Comparison of ENCODE assay signal across 24 cellular contexts in the genomic region with DNA sequence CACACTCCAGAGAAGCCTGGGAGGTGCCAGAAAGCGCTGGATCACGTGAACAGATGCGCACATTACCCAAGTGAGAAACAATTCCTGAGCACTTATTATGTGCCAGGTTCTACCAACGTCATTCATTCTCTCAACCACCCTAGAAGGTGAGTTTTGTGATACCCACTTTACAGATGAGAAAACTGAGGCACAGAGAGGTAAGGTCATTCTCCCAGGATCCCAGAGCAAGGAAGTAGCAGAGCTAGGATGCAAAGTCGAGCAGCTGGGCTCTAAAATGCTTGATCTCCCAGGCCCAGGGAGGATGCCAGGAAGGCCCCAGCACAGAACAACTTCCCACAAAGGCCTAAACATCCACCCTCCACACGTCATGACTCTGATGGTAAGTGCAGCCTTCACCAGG.
DNase-seq lines count a peak whose midpoint lies in the region; ATAC-seq, FAIRE-seq and TF ChIP-seq lines count a peak whose summit lies in the region.
"Had no signal": no experiment of that assay in that cellular context is flagged by ENCODE, and none has a peak within 500 bp of the region (broad histone marks: within the 10 kb centered on the region; RNA-seq: fewer than 3 reads in every experiment).

No MANE protein-coding gene starts in this region.

- H3K23ac ChIP-seq in neuronal stem cell (ENCODE audit: low read depth, low read length, poor library complexity) = no peak overlapping the region

- H3K14ac ChIP-seq in neuronal stem cell (ENCODE audit: low read length) = no peak overlapping the region

- in situ Hi-C loops in K562 (cut with MboI) = no loop called here

- no peak overlapping the region for H3K9ac ChIP-seq in K562 (ENCODE audit: insufficient read depth in 1 of 2, low read depth in 2 of 2, low read length in 2 of 2)
- peak overlapping the region; percentile 25 for H3K9ac ChIP-seq in neuronal stem cell (ENCODE audit: low read depth, low read length, poor library complexity)
- H3K9ac ChIP-seq: GM23248 had no signal

- H3K4me3 ChIP-seq in K562 = no peak overlapping the region
- H3K4me3 ChIP-seq in neuronal stem cell (ENCODE audit: low read length in 2 of 2) = no peak overlapping the region
- no peak overlapping the region for H3K4me3 ChIP-seq in tibial artery
- H3K4me3 ChIP-seq: GM23248, MG63, SJSA1 had no signal

- H3K36me3 Mint-ChIP-seq in activated naive CD4-positive, alpha-beta T cell treated with anti-CD3 and anti-CD28 coated beads, Interleukin-2, amount 10 ng/mL, durations not matched to agents 7 days and 5 days = peaks cover 54% of the 10 kb centered on the region
- H3K36me3 Mint-ChIP-seq in activated T-helper 17 cell treated with anti-CD3 and anti-CD28 coated beads, Interleukin-2, amount 50 U/mL, for 72 hours (ENCODE audit: low read depth) = peaks cover 92% of the 10 kb centered on the region

- TF ChIP-seq RAD21 in K562 (CRISPR knock-in tag; conservative IDR thresholded peaks at IDR 0.05 in 1 of 2, IDR thresholded peaks at IDR 0.05 in 1 of 2) = no peak

- POLR2A ChIA-PET in K562 (lab: Yijun Ruan, JAX) = no interaction called here

- no peak overlapping the region for H2AK5ac ChIP-seq in neuronal stem cell (ENCODE audit: low read depth, low read length)

- TF ChIP-seq EP300 in K562 (IDR thresholded peaks at IDR 0.05; ENCODE audit: low read length) = no peak

- no peak for TF ChIP-seq POLR2A in K562 (conservative IDR thresholded peaks at IDR 0.05)

- H3K4me1 ChIP-seq in K562 (replicated peaks in 1 of 2; ENCODE audit: control insufficient read depth in 2 of 2, insufficient read depth in 2 of 2, low read length in 2 of 2) = peaks cover 0 to 2% of the 10 kb centered on the region in 2 experiments; a peak in 1 of 5 replicates
- peaks cover 3 to 4% of the 10 kb centered on the region in 2 donors for H3K4me1 ChIP-seq in neuronal stem cell (ENCODE audit: control insufficient read depth in 2 of 2, insufficient read depth in 1 of 2, low read depth in 1 of 2, low read length in 2 of 2)
- H3K4me1 ChIP-seq in tibial artery = peaks cover 0 to 16% (median 11%) of the 10 kb centered on the region in 4 donors
- H3K4me1 ChIP-seq: SJSA1 had no signal

- H3K4me2 ChIP-seq in K562 (ENCODE audit: insufficient read depth, low read length) = no peak overlapping the region
- H3K4me2 ChIP-seq in neuronal stem cell (ENCODE audit: insufficient read depth, low read length, poor library complexity, severe bottlenecking) = no peak overlapping the region

- peak overlapping the region; percentile 46 for H3K27ac Mint-ChIP-seq in activated naive CD4-positive, alpha-beta T cell treated with anti-CD3 and anti-CD28 coated beads, Interleukin-2, amount 10 ng/mL, durations not matched to agents 7 days and 5 days
- H3K27ac Mint-ChIP-seq in activated T-helper 17 cell treated with anti-CD3 and anti-CD28 coated beads, Interleukin-2, amount 50 U/mL, for 72 hours = peak overlapping the region; percentile 71
- H3K27ac Mint-ChIP-seq: H9 had no signal

- H2BK5ac ChIP-seq in neuronal stem cell (ENCODE audit: low read length) = no peak overlapping the region

- no peak for ATAC-seq in activated T-helper 17 cell treated with anti-CD3 and anti-CD28 coated beads, Interleukin-2, amount 50 U/mL, for 72 hours (replicated peaks)
- no peak for ATAC-seq in K562

- H3K27me3 ChIP-seq in K562 (ENCODE audit: control insufficient read depth in 2 of 2, insufficient read depth in 2 of 2, low read length in 2 of 2) = no peaks in the 10 kb centered on the region
- H3K27me3 ChIP-seq in neuronal stem cell (ENCODE audit: control insufficient read depth in 3 of 3, insufficient read depth in 3 of 3, low read depth in 1 of 3, low read length in 3 of 3) = peaks cover 0 to 4% (median 0%) of the 10 kb centered on the region in 3 experiments
- H3K27me3 ChIP-seq in tibial artery = no peaks in the 10 kb centered on the region
- H3K27me3 ChIP-seq: MG63, SJSA1 had no signal

- no peaks in the 10 kb centered on the region for H4K20me1 ChIP-seq in K562 (replicated peaks; ENCODE audit: control insufficient read depth, insufficient read depth, low read length)

- H3K4ac ChIP-seq in neuronal stem cell (ENCODE audit: low read length) = no peak overlapping the region

- H2AFZ ChIP-seq in K562 (ENCODE audit: low read depth, low read length) = no peak overlapping the region
- no peak overlapping the region for H2AFZ ChIP-seq in neuronal stem cell (ENCODE audit: low read length)
- H2AFZ ChIP-seq: GM23248 had no signal

- 33% methylated on average over 6 of the region's 6 CpGs for WGBS in K562 (ENCODE audit: insufficient coverage, low coverage, missing lambda C conversion rate)
- WGBS in neuronal stem cell (ENCODE audit: extremely low coverage in 2 of 2, insufficient read length in 2 of 2, insufficient replicate concordance in 1 of 2), 2 donors = no CpG with 5 or more reads among the region's 6 CpGs

- H2BK15ac ChIP-seq in neuronal stem cell (ENCODE audit: low read length) = no peak overlapping the region

- H3K4me1 Mint-ChIP-seq in activated naive CD4-positive, alpha-beta T cell treated with anti-CD3 and anti-CD28 coated beads, Interleukin-2, amount 10 ng/mL, durations not matched to agents 7 days and 5 days = peaks cover 43% of the 10 kb centered on the region
- H3K4me1 Mint-ChIP-seq in activated T-helper 17 cell treated with anti-CD3 and anti-CD28 coated beads, Interleukin-2, amount 50 U/mL, for 72 hours = peaks cover 50% of the 10 kb centered on the region

- no peaks in the 10 kb centered on the region for H3K79me2 ChIP-seq in K562 (ENCODE audit: control insufficient read depth, insufficient read depth, low read length)

- H3K79me1 ChIP-seq in neuronal stem cell (ENCODE audit: low read depth, low read length) = no peaks in the 10 kb centered on the region

- H4K91ac ChIP-seq in neuronal stem cell (ENCODE audit: low read depth, low read length, poor library complexity) = no peak overlapping the region

- H3K27ac ChIP-seq in K562 (ENCODE audit: extremely low read depth, low read depth, low read length) (no peak overlapping the region), neuronal stem cell (replicated peaks; ENCODE audit: low read length) (no peak overlapping the region), tibial artery (no peak overlapping the region)
- H3K27ac ChIP-seq: GM23248, SJSA1 had no signal

- CTCF ChIA-PET in activated naive CD4-positive, alpha-beta T cell treated with anti-CD3 and anti-CD28 coated beads, Interleukin-2, amount 10 ng/mL, durations not matched to agents 7 days and 5 days (lab: Charles Lee) = no interaction called here
- CTCF ChIA-PET in K562 (lab: Yijun Ruan, JAX; ENCODE audit: low intra/inter-chr PET ratio) = no interaction called here

- H3K27me3 Mint-ChIP-seq in activated naive CD4-positive, alpha-beta T cell treated with anti-CD3 and anti-CD28 coated beads, Interleukin-2, amount 10 ng/mL, durations not matched to agents 7 days and 5 days = no peaks in the 10 kb centered on the region
- no peaks in the 10 kb centered on the region for H3K27me3 Mint-ChIP-seq in activated T-helper 17 cell treated with anti-CD3 and anti-CD28 coated beads, Interleukin-2, amount 50 U/mL, for 72 hours
- H3K27me3 Mint-ChIP-seq: CD4-positive, alpha-beta memory T cell had no signal

- no TSS peak for BruUV-seq in K562 (replicated peaks; lab: Mats Ljungman, UMichigan)

- no peaks in the 10 kb centered on the region for H3K9me3 Mint-ChIP-seq in activated naive CD4-positive, alpha-beta T cell treated with anti-CD3 and anti-CD28 coated beads, Interleukin-2, amount 10 ng/mL, durations not matched to agents 7 days and 5 days
- H3K9me3 Mint-ChIP-seq in activated T-helper 17 cell treated with anti-CD3 and anti-CD28 coated beads, Interleukin-2, amount 50 U/mL, for 72 hours = no peaks in the 10 kb centered on the region
- H3K9me3 Mint-ChIP-seq: H9 had no signal

- TF ChIP-seq CTCF in K562 (IDR thresholded peaks at IDR 0.05 in 2 of 3, conservative IDR thresholded peaks at IDR 0.05 in 1 of 3; ENCODE audit: insufficient read depth in 2 of 3, low read depth in 1 of 3, low read length in 3 of 3) (no peak), tibial artery (IDR thresholded peaks at IDR 0.05) (no peak)

- no peak for DNase-seq in activated naive CD4-positive, alpha-beta T cell treated with anti-CD3 and anti-CD28 coated beads, Interleukin-2, amount 10 ng/mL, durations not matched to agents 7 days and 5 days
- no peak for DNase-seq in activated naive CD4-positive, alpha-beta T cell (lab: John Stamatoyannopoulos, UW)
- no peak for DNase-seq in K562 (ENCODE audit: extremely low read depth in 1 of 4, low spot score in 3 of 4)
- no peak for DNase-seq in neuronal stem cell (ENCODE audit: low spot score)
- no peak for DNase-seq in tibial artery
- DNase-seq in activated CD8-positive, alpha-beta memory T cell treated with anti-CD3 and anti-CD28 coated beads, Interleukin-2, amount 50 U/mL, for 4 hours = no peak
- DNase-seq in urothelium cell line (ENCODE audit: low spot score) = no peak
- DNase-seq: C1 segment of cervical spinal cord; CD4-positive, alpha-beta memory T cell; COR-L47; DMS53; GM23248; H9; KG1; MG63; NCI-H1417; NCI-H1694; NCI-H2081; NCI-H2227 treated with DMSO at 0.1 percent for 48 hours; NCI-H69; Right ventricle myocardium superior; RPMI8226 had no signal

- H3K4me3 Mint-ChIP-seq in activated naive CD4-positive, alpha-beta T cell treated with anti-CD3 and anti-CD28 coated beads, Interleukin-2, amount 10 ng/mL, durations not matched to agents 7 days and 5 days = no peak overlapping the region
- H3K4me3 Mint-ChIP-seq in activated T-helper 17 cell treated with anti-CD3 and anti-CD28 coated beads, Interleukin-2, amount 50 U/mL, for 72 hours = no peak overlapping the region
- H3K4me3 Mint-ChIP-seq: CD4-positive, alpha-beta memory T cell; H9 had no signal

- intact Hi-C loops in K562 (cut with micrococcal nuclease) (no loop called here), tibial artery (cut with DNase I; ENCODE audit: low total_unique reads) (no loop called here)

- H4K8ac ChIP-seq in neuronal stem cell (ENCODE audit: low read depth, low read length) = no peak overlapping the region

- peaks cover 2% of the 10 kb centered on the region; the same call in 1 of the 3 replicates for H3K36me3 ChIP-seq in K562 (ENCODE audit: control insufficient read depth, insufficient read depth, low read length)
- peaks cover 6 to 96% of the 10 kb centered on the region in 2 donors for H3K36me3 ChIP-seq in neuronal stem cell (replicated peaks in 1 of 2; ENCODE audit: control insufficient read depth in 2 of 2, insufficient read depth in 2 of 2, low read length in 2 of 2)
- peaks cover 4 to 26% (median 20%) of the 10 kb centered on the region in 3 donors for H3K36me3 ChIP-seq in tibial artery
- H3K36me3 ChIP-seq: MG63 had no signal

- H2BK12ac ChIP-seq in neuronal stem cell (ENCODE audit: low read length) = no peak overlapping the region

- FAIRE-seq in K562 (lab: Jason Lieb, UNC) = no peak
- no peak for FAIRE-seq in urothelium cell line (lab: Jason Lieb, UNC)

- no peak overlapping the region for H3K18ac ChIP-seq in neuronal stem cell (ENCODE audit: low read length)

- H2BK120ac ChIP-seq in neuronal stem cell (ENCODE audit: low read depth, low read length) = no peak overlapping the region

- no peaks in the 10 kb centered on the region for H3K9me3 ChIP-seq in K562 (replicated peaks; ENCODE audit: control insufficient read depth, insufficient read depth, low read depth, low read length)
- no peaks in the 10 kb centered on the region for H3K9me3 ChIP-seq in neuronal stem cell (replicated peaks in 1 of 2; ENCODE audit: control insufficient read depth in 2 of 2, insufficient read depth in 1 of 2, low read depth in 1 of 2, low read length in 2 of 2)
- H3K9me3 ChIP-seq in tibial artery = no peaks in the 10 kb centered on the region
- H3K9me3 ChIP-seq: MG63, SJSA1 had no signal

- no peaks in the 10 kb centered on the region for H3K9me1 ChIP-seq in K562 (ENCODE audit: control insufficient read depth, insufficient read depth, low read length)
